17 cellular contexts compared by ENCODE assay signal in genomic region chr15:31740203-31740602, GRCh38.
A peak's percentile ranks its signal among the peaks of the same experiment; 100 is the strongest.
DNase-seq lines count a peak whose midpoint lies in the region; ATAC-seq, FAIRE-seq and TF ChIP-seq lines count a peak whose summit lies in the region.
"Had no signal": no experiment of that assay in that cellular context is flagged by ENCODE, and none has a peak within 500 bp of the region (broad histone marks: within the 10 kb centered on the region; RNA-seq: fewer than 3 reads in every experiment).

No MANE protein-coding gene starts in this region.

- no peak overlapping the region for H4K91ac ChIP-seq in H1 (replicated peaks; ENCODE audit: insufficient read length, low read length)

- H3K79me1 ChIP-seq in H1 (ENCODE audit: low read depth, low read length), result no peaks in the 10 kb centered on the region

- TF ChIP-seq POLR2A in H1 (IDR thresholded peaks at IDR 0.05; ENCODE audit: control extremely low read depth in 1 of 2, low read depth in 2 of 2, low read length in 2 of 2) (no peak), uterus (IDR thresholded peaks at IDR 0.05) (no peak), heart left ventricle (IDR thresholded peaks at IDR 0.05) (no peak)

- H3K4me3 ChIP-seq in H1 (ENCODE audit: extremely low read depth in 1 of 4, insufficient read depth in 2 of 4, low read depth in 3 of 4, low read length in 4 of 4), result no peak overlapping the region
- no peak overlapping the region for H3K4me3 ChIP-seq in uterus
- H3K4me3 ChIP-seq in effector memory CD4-positive, alpha-beta T cell (ENCODE audit: insufficient read depth, low read depth, low read length, poor library complexity, severe bottlenecking), result no peak overlapping the region
- H3K4me3 ChIP-seq in heart left ventricle, result no peak overlapping the region

- H3K27me3 Mint-ChIP-seq in nephron progenitor cell (ENCODE audit: low read depth, poor library complexity), result no peaks in the 10 kb centered on the region

- H3K4me1 ChIP-seq in H1 (replicated peaks in 1 of 4; ENCODE audit: control insufficient read depth in 3 of 4, insufficient read depth in 4 of 4, low read length in 3 of 4) (peaks cover 0 to 4% (median 0%) of the 10 kb centered on the region in 4 experiments; a peak in 2 of 7 replicates), uterus (no peaks in the 10 kb centered on the region), heart left ventricle (no peaks in the 10 kb centered on the region)
- no peaks in the 10 kb centered on the region for H3K4me1 ChIP-seq in effector memory CD4-positive, alpha-beta T cell (ENCODE audit: control insufficient read depth, insufficient read depth, low read length, poor library complexity, severe bottlenecking)

- H3K18ac ChIP-seq in H1 (ENCODE audit: extremely low read depth, low read length), result no peak overlapping the region

- H4K20me1 ChIP-seq in H1 (replicated peaks in 1 of 2; ENCODE audit: control insufficient read depth in 1 of 2, insufficient read depth in 2 of 2, low read length in 2 of 2), result no peaks in the 10 kb centered on the region

- POLR2A ChIA-PET in H1 (lab: Charles Lee; ENCODE audit: partially characterized antibody), result no interaction called here

- H2AK5ac ChIP-seq in H1 (ENCODE audit: low read depth, low read length), result no peak overlapping the region

- no peak overlapping the region for H3K4me2 ChIP-seq in H1 (ENCODE audit: insufficient read depth in 1 of 2, low read depth in 2 of 2, low read length in 2 of 2)
- H3K4me2 ChIP-seq: KMS-11 had no signal

- no peak overlapping the region for H2BK15ac ChIP-seq in H1 (ENCODE audit: low read length)

- peak; percentile 65 for DNase-seq in Daoy (ENCODE audit: low read depth)
- peak; percentile 98 to 99 for DNase-seq in NCI-H524 (lab: John Stamatoyannopoulos, UW)
- DNase-seq in H1 (ENCODE audit: low read depth in 1 of 2, low spot score in 2 of 2), result peak in 1 of 2 experiments; percentile 46
- DNase-seq in nephron progenitor cell, result peak; percentile 35
- DNase-seq in stimulated activated CD4-positive, alpha-beta T cell treated with anti-CD3 and anti-CD28 coated beads, Interleukin-2, amount 100 ng/mL, for 24 hours, result no peak
- no peak for DNase-seq in uterus
- DNase-seq in effector memory CD4-positive, alpha-beta T cell, result no peak
- DNase-seq in heart left ventricle, result no peak
- DNase-seq: activated CD4-positive, alpha-beta T cell treated with anti-CD3 and anti-CD28 coated beads, Interleukin-2, amount 10 ng/mL, durations not matched to agents 7 days and 5 days; activated T-cell treated with anti-CD3 and anti-CD28 coated beads, Interleukin-2, amount 50 U/mL, for 72 hours; COR-L47; NCI-H1417; stimulated activated naive CD8-positive, alpha-beta T cell treated with anti-CD3 and anti-CD28 coated beads, Interleukin-15, Interleukin-2, amounts not matched to agents 100 U/mL and 50 U/mL, for 24 hours had no signal

- peak; percentile 41 to 66 for TF ChIP-seq RAD21 in H1 (IDR thresholded peaks at IDR 0.05 in 1 of 2, conservative IDR thresholded peaks at IDR 0.05 in 1 of 2; ENCODE audit: low read depth in 2 of 2, low read length in 2 of 2)

- no peak overlapping the region for H2BK20ac ChIP-seq in H1 (ENCODE audit: low read length)

- intact Hi-C loops in uterus (cut with DNase I; ENCODE audit: low total_unique reads) (no loop called here), heart left ventricle (cut with DNase I) (no loop called here)

- 84% methylated on average over 6 of the region's 9 CpGs; no CpG with 5 or more reads in 1 of the 2 experiments for WGBS in H1 (ENCODE audit: extremely low coverage in 1 of 2, insufficient coverage in 1 of 2, insufficient read length in 1 of 2, insufficient replicate concordance in 2 of 2, low coverage in 1 of 2, low lambda C conversion rate in 2 of 2, missing lambda C conversion rate in 1 of 2), 2 experiments
- WGBS in heart left ventricle, 4 donors, result 45 to 60% (median 51%) methylated on average over 9 of the region's 9 CpGs

- CTCF ChIA-PET in H1 (lab: Charles Lee; ENCODE audit: partially characterized antibody), result interaction anchor here (0.6 to 0.8 kb wide), 2 partner anchors 77 to 227 kb away, joined by 3 read pairs; no protein-coding TSS in a partner anchor

- H3K23me2 ChIP-seq in H1 (ENCODE audit: low read depth, low read length), result no peaks in the 10 kb centered on the region

- peak; percentile 20 to 41 (median 24) for TF ChIP-seq CTCF in H1 (IDR thresholded peaks at IDR 0.05; ENCODE audit: control extremely low read depth in 1 of 3, insufficient read depth in 1 of 3, low read depth in 1 of 3, low read length in 3 of 3)
- no peak for TF ChIP-seq CTCF in nephron progenitor cell (IDR thresholded peaks at IDR 0.05)
- TF ChIP-seq CTCF in uterus (IDR thresholded peaks at IDR 0.05), result no peak
- TF ChIP-seq CTCF in heart left ventricle (IDR thresholded peaks at IDR 0.05), result no peak

- no peak overlapping the region for H4K5ac ChIP-seq in H1 (ENCODE audit: insufficient read length, low read depth, low read length)

- no peak overlapping the region for H2AFZ ChIP-seq in H1 (ENCODE audit: low read length)

- H3K4me3 Mint-ChIP-seq in nephron progenitor cell, result no peak overlapping the region
- H3K4me3 Mint-ChIP-seq: activated CD4-positive, alpha-beta T cell treated with anti-CD3 and anti-CD28 coated beads, Interleukin-2, amount 10 ng/mL, durations not matched to agents 7 days and 5 days; activated T-cell treated with anti-CD3 and anti-CD28 coated beads, Interleukin-2, amount 50 U/mL, for 72 hours; natural killer cell treated with Interleukin-12 subunit alpha and Interleukin-12 subunit beta and Interleukin-15 and Interleukin-18, amount 100 ng/mL, for 72 hours had no signal

- FAIRE-seq in H1 (lab: Jason Lieb, UNC), result no peak

- H3K27ac ChIP-seq in H1 (ENCODE audit: low read depth, low read length) (no peak overlapping the region), uterus (no peak overlapping the region), heart left ventricle (no peak overlapping the region)
- no peak overlapping the region for H3K27ac ChIP-seq in effector memory CD4-positive, alpha-beta T cell (ENCODE audit: insufficient read depth, low read length, poor library complexity, severe bottlenecking)
- H3K27ac ChIP-seq: epithelial cell of prostate, KMS-11 had no signal

- H2BK12ac ChIP-seq in H1 (ENCODE audit: low read depth, low read length), result no peak overlapping the region

- no peak overlapping the region for H3K4ac ChIP-seq in H1 (replicated peaks; ENCODE audit: insufficient read length, low read depth, low read length)

- H3K23ac ChIP-seq in H1 (ENCODE audit: insufficient read length), result no peak overlapping the region

- no peak overlapping the region; a peak in 2 of 7 replicates for H3K9ac ChIP-seq in H1 (replicated peaks in 1 of 4; ENCODE audit: extremely low read depth in 1 of 4, low read depth in 3 of 4, low read length in 3 of 4)
- H3K9ac ChIP-seq: KMS-11 had no signal

- TF ChIP-seq EP300 in H1 (IDR thresholded peaks at IDR 0.05; ENCODE audit: borderline replicate concordance in 1 of 2, low read depth in 2 of 2, low read length in 2 of 2), result no peak

- H3K27me3 ChIP-seq in H1 (replicated peaks in 1 of 4; ENCODE audit: control insufficient read depth in 3 of 4, extremely low read depth in 1 of 4, insufficient read depth in 3 of 4, low read length in 3 of 4) (no peaks in the 10 kb centered on the region), uterus (no peaks in the 10 kb centered on the region), heart left ventricle (no peaks in the 10 kb centered on the region)
- no peaks in the 10 kb centered on the region for H3K27me3 ChIP-seq in effector memory CD4-positive, alpha-beta T cell (replicated peaks; ENCODE audit: control insufficient read depth, insufficient read depth, low read length, poor library complexity, severe bottlenecking)

- no peak overlapping the region for H3K56ac ChIP-seq in H1 (replicated peaks; ENCODE audit: insufficient read length, low read depth, low read length)

- peaks cover 37% of the 10 kb centered on the region for H3K9me3 Mint-ChIP-seq in nephron progenitor cell

- H4K8ac ChIP-seq in H1 (ENCODE audit: extremely low read depth, insufficient read depth, low read length), result no peak overlapping the region

- peaks cover 20% of the 10 kb centered on the region for H3K4me1 Mint-ChIP-seq in nephron progenitor cell
- H3K4me1 Mint-ChIP-seq: activated CD4-positive, alpha-beta T cell treated with anti-CD3 and anti-CD28 coated beads, Interleukin-2, amount 10 ng/mL, durations not matched to agents 7 days and 5 days had no signal

- H2BK120ac ChIP-seq in H1 (replicated peaks; ENCODE audit: low read depth, low read length), result no peak overlapping the region

- no peaks in the 10 kb centered on the region; a peak in 1 of 4 replicates for H3K9me3 ChIP-seq in H1 (ENCODE audit: insufficient read depth in 2 of 2, low read depth in 1 of 2, low read length in 1 of 2)
- H3K9me3 ChIP-seq in uterus, result peaks cover 0 to 7% of the 10 kb centered on the region in 2 donors
- H3K9me3 ChIP-seq in effector memory CD4-positive, alpha-beta T cell (ENCODE audit: control insufficient read depth, low read length), result no peaks in the 10 kb centered on the region
- peaks cover 0 to 29% (median 15%) of the 10 kb centered on the region in 12 donors for H3K9me3 ChIP-seq in heart left ventricle

- no peak overlapping the region for H3K14ac ChIP-seq in H1 (ENCODE audit: insufficient read length)

- H2BK5ac ChIP-seq in H1 (ENCODE audit: low read depth, low read length), result no peak overlapping the region

- H3K27ac Mint-ChIP-seq in nephron progenitor cell, result peak overlapping the region; percentile 68
- H3K27ac Mint-ChIP-seq: activated CD4-positive, alpha-beta T cell treated with anti-CD3 and anti-CD28 coated beads, Interleukin-2, amount 10 ng/mL, durations not matched to agents 7 days and 5 days; activated T-cell treated with anti-CD3 and anti-CD28 coated beads, Interleukin-2, amount 50 U/mL, for 72 hours; natural killer cell treated with Interleukin-12 subunit alpha and Interleukin-12 subunit beta and Interleukin-15 and Interleukin-18, amount 100 ng/mL, for 72 hours had no signal

- no peaks in the 10 kb centered on the region for H3K79me2 ChIP-seq in H1 (ENCODE audit: control insufficient read depth in 1 of 2, insufficient read depth in 2 of 2, low read length in 2 of 2)

- peaks cover 19% of the 10 kb centered on the region for H3K36me3 Mint-ChIP-seq in nephron progenitor cell (ENCODE audit: low read depth)

- H3K36me3 ChIP-seq in H1 (ENCODE audit: control insufficient read depth in 2 of 4, insufficient read depth in 4 of 4, low read length in 3 of 4) (no peaks in the 10 kb centered on the region), uterus (peaks cover 0 to 3% of the 10 kb centered on the region in 2 donors), heart left ventricle (no peaks in the 10 kb centered on the region)
- H3K36me3 ChIP-seq in effector memory CD4-positive, alpha-beta T cell (ENCODE audit: control insufficient read depth, insufficient read depth, low read length), result no peaks in the 10 kb centered on the region

- ATAC-seq in heart left ventricle, result no peak
- ATAC-seq: activated T-cell treated with anti-CD3 and anti-CD28 coated beads, Interleukin-2, amount 50 U/mL, for 72 hours; left lobe of liver; natural killer cell treated with Interleukin-12 subunit alpha and Interleukin-12 subunit beta and Interleukin-15 and Interleukin-18, amount 100 ng/mL, for 72 hours; stimulated activated naive CD8-positive, alpha-beta T cell treated with anti-CD3 and anti-CD28 coated beads, Interleukin-15, Interleukin-2, amounts not matched to agents 100 U/mL and 50 U/mL, for 24 hours had no signal

TF ChIP-seq in H1, 55 proteins besides CTCF, POLR2A, EP300 and RAD21 (continues in another document):
- TF ChIP-seq SRF (IDR thresholded peaks at IDR 0.05; ENCODE audit: low read depth, low read length), result no peak

Comparison
In these comparisons a context has a peak if more than half of its experiments do, and no peak if none do; other contexts are left out.
1. DNase-seq: peak in Daoy (single experiment), NCI-H524 (2 of 2) and nephron progenitor cell (single experiment); none in stimulated activated CD4-positive, alpha-beta T cell treated with anti-CD3 and anti-CD28 coated beads, Interleukin-2, amount 100 ng/mL, for 24 hours (0 of 2), uterus (0 of 2), effector memory CD4-positive, alpha-beta T cell (0 of 3) and heart left ventricle (0 of 5).
2. CTCF ChIP-seq: peak in H1 (3 of 3); none in nephron progenitor cell (single experiment), uterus (0 of 4) and heart left ventricle (0 of 12).